ENCODE assay signal across 28 cellular contexts in genomic region chr2:74109551-74109950, GRCh38.
"Had no signal": no experiment of that assay in that cellular context is flagged by ENCODE, and none has a peak within 500 bp of the region (broad histone marks: within the 10 kb centered on the region; RNA-seq: fewer than 3 reads in every experiment).

No MANE protein-coding gene starts in this region.

- H3K9ac ChIP-seq: neural progenitor cell, parathyroid adenoma had no signal

- FAIRE-seq: colon, endothelial cell of umbilical vein, small intestine had no signal

- H3K9me3 ChIP-seq: esophagus muscularis mucosa, gastroesophageal sphincter, heart left ventricle, left lung, mucosa of descending colon, right lobe of liver, suprapubic skin, transverse colon, upper lobe of right lung, uterus had no signal

- H3K4me3 Mint-ChIP-seq: mesothelial cell of epicardium; naive B cell; natural killer cell treated with Interleukin-12 subunit alpha and Interleukin-12 subunit beta and Interleukin-15 and Interleukin-18, amount 100 ng/mL, for 72 hours; neural progenitor cell had no signal

- H3K27ac Mint-ChIP-seq: mesothelial cell of epicardium; natural killer cell treated with Interleukin-12 subunit alpha and Interleukin-12 subunit beta and Interleukin-15 and Interleukin-18, amount 100 ng/mL, for 72 hours; neural progenitor cell had no signal

- H3K4me3 ChIP-seq: esophagus muscularis mucosa, gastroesophageal sphincter, heart left ventricle, hepatocyte, left lung, mucosa of descending colon, neural progenitor cell, right lobe of liver, suprapubic skin, transverse colon, upper lobe of right lung, uterus had no signal

- ATAC-seq: foreskin keratinocyte; gastroesophageal sphincter; heart left ventricle; left cardiac atrium; left lung; mucosa of descending colon; natural killer cell treated with Interleukin-12 subunit alpha and Interleukin-12 subunit beta and Interleukin-15 and Interleukin-18, amount 100 ng/mL, for 72 hours; right lobe of liver; stimulated activated naive CD8-positive, alpha-beta T cell treated with anti-CD3 and anti-CD28 coated beads, Interleukin-15, Interleukin-2, amounts not matched to agents 100 U/mL and 50 U/mL, for 24 hours; upper lobe of right lung had no signal

- H3K79me2 ChIP-seq: hepatocyte, parathyroid adenoma had no signal

- H3K27me3 Mint-ChIP-seq: natural killer cell treated with Interleukin-12 subunit alpha and Interleukin-12 subunit beta and Interleukin-15 and Interleukin-18, amount 100 ng/mL, for 72 hours; progenitor cell of endocrine pancreas had no signal

- DNase-seq: dermis blood vessel endothelial cell; effector memory CD4-positive, alpha-beta T cell; foreskin keratinocyte; heart left ventricle; left cardiac atrium; left lung; mesenchymal stem cell; mucosa of descending colon; naive B cell; right lobe of liver; small intestine; stimulated activated CD4-positive, alpha-beta T cell treated with anti-CD3 and anti-CD28 coated beads, Interleukin-15, amount 100 ng/mL, for 24 hours; stimulated activated CD4-positive, alpha-beta T cell treated with anti-CD3 and anti-CD28 coated beads, Interleukin-2, amount 100 ng/mL, for 48 hours; stimulated activated naive CD8-positive, alpha-beta T cell treated with anti-CD3 and anti-CD28 coated beads, Interleukin-15, Interleukin-2, amounts not matched to agents 100 U/mL and 50 U/mL, for 24 hours; transverse colon; upper lobe of right lung; uterus had no signal

- H2AFZ ChIP-seq: hepatocyte, neural progenitor cell, parathyroid adenoma had no signal

- H3K9me3 Mint-ChIP-seq: natural killer cell treated with Interleukin-12 subunit alpha and Interleukin-12 subunit beta and Interleukin-15 and Interleukin-18, amount 100 ng/mL, for 72 hours had no signal

- H3K27me3 ChIP-seq: esophagus muscularis mucosa, foreskin keratinocyte, gastroesophageal sphincter, heart left ventricle, hepatocyte, left lung, neural progenitor cell, right lobe of liver, suprapubic skin, transverse colon, upper lobe of right lung, uterus had no signal

- H3K36me3 Mint-ChIP-seq: naive B cell; natural killer cell treated with Interleukin-12 subunit alpha and Interleukin-12 subunit beta and Interleukin-15 and Interleukin-18, amount 100 ng/mL, for 72 hours had no signal

- H3K4me1 ChIP-seq: esophagus muscularis mucosa, foreskin keratinocyte, gastroesophageal sphincter, left lung, parathyroid adenoma, right lobe of liver, suprapubic skin, transverse colon, upper lobe of right lung, uterus had no signal

- H3K4me2 ChIP-seq: hepatocyte, neural progenitor cell had no signal

- H3K27ac ChIP-seq: esophagus muscularis mucosa, foreskin keratinocyte, gastroesophageal sphincter, heart left ventricle, hepatocyte, left lung, neural progenitor cell, parathyroid adenoma, right lobe of liver, suprapubic skin, transverse colon, upper lobe of right lung, uterus had no signal

- H3K36me3 ChIP-seq: esophagus muscularis mucosa, neural progenitor cell, right lobe of liver, transverse colon, upper lobe of right lung, uterus had no signal

- H3K4me1 Mint-ChIP-seq: mesothelial cell of epicardium had no signal
